36 cellular contexts compared by ENCODE assay signal in genomic region chr11:88036701-88037100, GRCh38.
"Had no signal": no experiment of that assay in that cellular context is flagged by ENCODE, and none has a peak within 500 bp of the region (broad histone marks: within the 10 kb centered on the region; RNA-seq: fewer than 3 reads in every experiment).

No MANE protein-coding gene starts in this region.

- DNase-seq: activated B cell treated with CpG ODN at 0.5 μM for 24 hours; activated CD4-positive, alpha-beta memory T cell treated with anti-CD3 and anti-CD28 coated beads for 36 hours; activated CD4-positive, alpha-beta T cell treated with anti-CD3 and anti-CD28 coated beads for 4 hours; activated CD4-positive, alpha-beta T cell treated with anti-CD3 and anti-CD28 coated beads, Interleukin-2, amount 10 ng/mL, durations not matched to agents 24 days and 14 days; activated CD4-positive, alpha-beta T cell treated with anti-CD3 and anti-CD28 coated beads, Interleukin-2, amount 50 U/mL, for 1 hour; activated CD4-positive, alpha-beta T cell treated with anti-CD3 and anti-CD28 coated beads, Interleukin-2, amount 50 U/mL, for 4 hours; activated CD4-positive, CD25-positive, alpha-beta regulatory T cell treated with anti-CD3 and anti-CD28 coated beads, Interleukin-2, amount 50 U/mL, for 72 hours; activated CD8-positive, alpha-beta memory T cell treated with anti-CD3 and anti-CD28 coated beads, Interleukin-2, amount 50 U/mL, for 4 hours; activated CD8-positive, alpha-beta T cell treated with anti-CD3 and anti-CD28 coated beads for 36 hours; activated effector memory CD4-positive, alpha-beta T cell treated with anti-CD3 and anti-CD28 coated beads, Interleukin-2, amount 50 U/mL, for 16 hours; activated gamma-delta T cell treated with Interleukin-2 at 50 U/mL for 16 hours; activated naive CD4-positive, alpha-beta T cell; activated naive CD4-positive, alpha-beta T cell treated with anti-CD3 and anti-CD28 coated beads for 36 hours; activated naive CD4-positive, alpha-beta T cell treated with anti-CD3 and anti-CD28 coated beads, Interleukin-2, amount 50 U/mL, for 16 hours; activated naive CD8-positive, alpha-beta T cell treated with anti-CD3 and anti-CD28 coated beads for 36 hours; activated T-cell treated with anti-CD3 and anti-CD28 coated beads for 4 hours; activated T-cell treated with anti-CD3 and anti-CD28 coated beads, Interleukin-2, amount 50 U/mL, for 1 hour; activated T-cell treated with anti-CD3 and anti-CD28 coated beads, Interleukin-2, amount 50 U/mL, for 4 hours; activated T-cell treated with anti-CD3 and anti-CD28 coated beads, Interleukin-2, amount 50 U/mL, for 72 hours; adrenal gland; amniotic stem cell; aorta; body of pancreas; brain microvascular endothelial cell; caudate nucleus; cerebellar nuclear complex; T-helper 1 cell; T-helper 2 cell; T-helper 9 cell had no signal

- ATAC-seq: activated CD8-positive, alpha-beta T cell treated with anti-CD3 and anti-CD28 coated beads for 36 hours; activated naive CD4-positive, alpha-beta T cell treated with anti-CD3 and anti-CD28 coated beads, Interleukin-2, amount 50 U/mL, for 72 hours; activated T-cell treated with anti-CD3 and anti-CD28 coated beads, Interleukin-2, amount 50 U/mL, for 4 hours; activated T-cell treated with anti-CD3 and anti-CD28 coated beads, Interleukin-2, amount 50 U/mL, for 72 hours; activated T-helper 17 cell treated with anti-CD3 and anti-CD28 coated beads, Interleukin-2, amount 50 U/mL, for 72 hours; body of pancreas had no signal

- H3K27ac ChIP-seq: adrenal gland, body of pancreas, brain microvascular endothelial cell, breast epithelium, cardiac muscle cell, VCaP had no signal

- FAIRE-seq: astrocyte, TTC549 had no signal

- H3K4me1 ChIP-seq: breast epithelium had no signal

- H3K36me3 ChIP-seq: adrenal gland, brain microvascular endothelial cell, breast epithelium, cardiac muscle cell had no signal

- H3K27me3 ChIP-seq: adrenal gland, body of pancreas, brain microvascular endothelial cell, breast epithelium, cardiac muscle cell had no signal

- H3K9me3 ChIP-seq: adrenal gland, body of pancreas, breast epithelium had no signal

- H3K4me3 ChIP-seq: adrenal gland, body of pancreas, breast epithelium, cardiac muscle cell had no signal
